8 cellular contexts compared by ENCODE assay signal in the genomic region with DNA sequence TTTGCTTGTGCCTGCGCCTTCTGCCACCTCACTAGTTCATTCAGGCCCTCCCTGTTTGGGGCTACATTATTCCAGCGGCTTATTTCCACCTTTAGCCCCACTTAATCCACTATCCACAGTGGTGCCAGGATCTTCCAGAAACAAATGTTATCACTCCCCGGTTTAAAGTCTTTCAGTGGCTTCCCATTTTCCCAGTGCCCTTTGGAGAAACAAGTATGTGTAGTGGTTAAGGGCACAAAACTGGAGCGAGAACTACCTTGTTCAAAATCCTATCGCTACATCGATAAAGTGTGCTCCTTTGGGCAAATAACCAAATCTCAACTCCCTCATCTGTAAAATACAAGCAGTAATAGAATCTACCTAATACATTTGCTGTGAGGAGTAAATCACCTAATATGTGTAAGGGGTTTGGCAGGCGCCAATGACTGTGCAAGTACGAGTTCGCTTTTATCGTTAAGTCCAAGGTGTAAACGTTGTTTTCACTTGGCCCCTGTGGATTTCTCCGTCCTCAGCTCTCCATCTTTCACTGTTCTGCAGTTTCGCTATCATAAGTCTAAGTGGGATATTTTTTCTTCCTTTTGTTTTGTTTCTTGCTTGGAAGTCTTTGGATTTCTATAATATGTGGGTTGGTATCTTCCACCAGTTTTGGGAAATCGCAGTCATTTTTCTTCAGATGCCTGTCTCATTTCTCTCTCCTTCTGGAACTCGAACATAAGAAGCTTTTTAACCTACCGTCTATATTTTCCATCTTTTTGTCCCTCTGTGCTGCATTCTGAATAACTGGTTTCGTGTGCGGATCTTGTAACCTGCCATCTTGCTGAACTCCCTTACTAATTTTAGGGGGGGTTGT. TPM values are rescaled to one million over a fixed set of nuclear protein-coding genes. Genes with fewer than 3 reads are reported as not detected.
DNase-seq lines count a peak whose midpoint lies in the region; ATAC-seq and TF ChIP-seq lines count a peak whose summit lies in the region.

No MANE protein-coding gene starts in this region.

- WGBS in heart left ventricle, 4 donors, result 74 to 75% (median 75%) methylated on average over 18 of the region's 18 CpGs

- TF ChIP-seq CTCF in heart left ventricle (IDR thresholded peaks at IDR 0.05) (no peak), astrocyte of the spinal cord (IDR thresholded peaks at IDR 0.05; ENCODE audit: low read depth, low read length) (no peak), vagina (IDR thresholded peaks at IDR 0.05) (no peak)

- peak overlapping the region; percentile 96 for H3K4me3 Mint-ChIP-seq in memory B cell

- H3K9me3 ChIP-seq in heart left ventricle (no peaks in the 10 kb centered on the region), vagina (no peaks in the 10 kb centered on the region)

- no peaks in the 10 kb centered on the region for H3K9me3 Mint-ChIP-seq in memory B cell

- intact Hi-C loops in heart left ventricle (cut with DNase I), result loop anchor here in 2 of 10 donors (2.0 to 5.0 kb wide), 3 partner anchors 37 to 79 kb away; a partner anchor contains a TSS
- intact Hi-C loops in left ventricle myocardium superior (cut with micrococcal nuclease), result no loop called here
- intact Hi-C loops in vagina (cut with DNase I), result no loop called here

- H3K4me1 ChIP-seq in heart left ventricle, result peaks cover 0 to 30% (median 20%) of the 10 kb centered on the region in 12 donors
- H3K4me1 ChIP-seq in vagina, result peaks cover 36% of the 10 kb centered on the region

- peaks cover 3% of the 10 kb centered on the region for H3K36me3 Mint-ChIP-seq in memory B cell

- ATAC-seq in heart left ventricle (no peak), left ventricle myocardium superior (no peak), memory B cell (ENCODE audit: low read depth) (no peak), HG02798 (IDR thresholded peaks at IDR 0.05; ENCODE audit: poor library complexity, unreplicated experiment) (no peak)

- H3K4me1 Mint-ChIP-seq in memory B cell, result peaks cover 21% of the 10 kb centered on the region

- H3K27ac Mint-ChIP-seq in memory B cell, result peak overlapping the region; percentile 95

- H3K4me3 ChIP-seq in heart left ventricle (peak overlapping the region; percentile 77 to 100 (median 88)), astrocyte of the spinal cord (ENCODE audit: low read depth, low read length) (peak overlapping the region; percentile 69), vagina (peak overlapping the region; percentile 90 to 93)

- H3K27me3 ChIP-seq in heart left ventricle (no peaks in the 10 kb centered on the region), vagina (no peaks in the 10 kb centered on the region)

- DNase-seq in heart left ventricle (no peak), left ventricle myocardium superior (no peak), astrocyte of the spinal cord (ENCODE audit: low read depth, low spot score) (no peak), memory B cell (ENCODE audit: low spot score in 2 of 2) (no peak), vagina (ENCODE audit: extremely low spot score in 2 of 2) (no peak), NCI-H1048 (lab: John Stamatoyannopoulos, UW) (no peak)
- DNase-seq in stimulated activated naive CD4-positive, alpha-beta T cell (lab: John Stamatoyannopoulos, UW), result no peak

- no peaks in the 10 kb centered on the region for H3K27me3 Mint-ChIP-seq in memory B cell

- H3K36me3 ChIP-seq in heart left ventricle, result peaks cover 0 to 29% (median 27%) of the 10 kb centered on the region in 9 donors
- H3K36me3 ChIP-seq in vagina, result peaks cover 0 to 11% of the 10 kb centered on the region in 2 donors

- TF ChIP-seq POLR2A in heart left ventricle (IDR thresholded peaks at IDR 0.05), result no peak
- TF ChIP-seq POLR2A in vagina (IDR thresholded peaks at IDR 0.05), result no peak

- H3K27ac ChIP-seq in heart left ventricle (peak overlapping the region; percentile 80 to 99 (median 95)), vagina (peak overlapping the region; percentile 87)

- in situ Hi-C loops in astrocyte of the spinal cord (cut with HindIII; ENCODE audit: low sequenced_read_pairs), result no loop called here

RNA-seq across cellular contexts. Expression of a gene that starts 0.8 kb away (rescaled TPM):
- total RNA-seq in heart left ventricle (10 to 100 TPM; 28.9 to 51.3 (median 39.6) TPM), left ventricle myocardium superior (35.7 TPM), vagina (54.5 TPM)
- polyA plus RNA-seq in heart left ventricle, result 10 to 100 TPM; 27.4 to 55.7 TPM

RNA-seq across cellular contexts. Expression of a gene that starts 38.7 kb away (rescaled TPM):
- total RNA-seq in heart left ventricle (10 to 100 TPM in 2 of 9 donors, 1 to 10 TPM in 7; 6.8 to 11.2 (median 9.0) TPM), left ventricle myocardium superior (9.7 TPM), vagina (16.5 TPM)
- 1 to 10 TPM; 3.0 to 6.9 TPM for polyA plus RNA-seq in heart left ventricle

RNA-seq across cellular contexts. Expression of a gene that starts 41.0 kb away (rescaled TPM):
- 1 to 10 TPM; 1.8 to 8.5 (median 4.5) TPM for total RNA-seq in heart left ventricle
- 1 to 10 TPM; 2.4 to 6.7 TPM for polyA plus RNA-seq in heart left ventricle
- total RNA-seq in left ventricle myocardium superior, result 4.3 TPM
- 51.6 TPM for total RNA-seq in vagina

RNA-seq across cellular contexts. Expression of a gene that starts 41.3 kb away (rescaled TPM):
- total RNA-seq in heart left ventricle, result 10 to 100 TPM in 1 of 9 donors, 1 to 10 TPM in 8; 2.0 to 12.5 (median 3.3) TPM
- 1 to 10 TPM; 1.9 to 5.2 TPM for polyA plus RNA-seq in heart left ventricle
- 2.3 TPM for total RNA-seq in left ventricle myocardium superior
- 4.7 TPM for total RNA-seq in vagina
